ENCODE assay signal across 1 cellular context in the genomic region with DNA sequence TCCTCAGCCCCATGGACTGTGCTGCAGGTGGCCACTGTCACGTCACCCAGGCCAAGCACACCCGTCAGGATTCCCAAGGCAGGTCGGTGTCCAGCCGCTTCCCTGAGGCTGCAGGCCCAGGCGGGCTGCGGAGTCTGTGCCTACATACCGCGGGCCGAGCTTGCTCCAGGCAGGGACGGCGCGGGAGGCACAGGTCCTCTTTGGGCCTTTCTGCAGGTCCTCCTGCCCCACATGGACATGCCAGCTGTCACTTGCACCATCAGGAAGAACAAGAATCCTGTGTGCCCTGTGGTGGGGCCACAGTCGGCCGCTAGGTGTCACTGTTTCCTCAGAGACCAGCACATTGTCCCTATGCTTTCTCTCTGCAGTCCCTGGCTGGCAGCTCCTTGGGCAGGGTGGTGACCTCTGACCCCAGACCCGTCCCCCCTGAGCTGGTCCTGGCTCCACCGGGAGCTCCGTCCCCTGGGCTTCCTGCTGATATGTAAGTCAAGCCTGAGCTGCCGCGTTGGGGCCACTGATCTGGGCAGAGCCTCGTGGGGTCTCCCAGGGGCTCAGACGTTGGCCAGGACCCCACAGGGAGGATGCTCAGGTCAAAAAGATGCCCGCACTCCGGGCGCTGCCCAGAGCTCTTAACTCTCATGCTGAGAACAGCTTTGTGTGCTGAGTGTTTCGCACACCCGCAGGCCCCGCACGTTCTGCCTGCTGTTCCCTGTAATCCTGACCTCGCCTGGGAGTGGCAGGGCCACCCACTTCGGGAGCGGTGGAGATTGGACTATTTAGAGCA.
A peak's percentile ranks its signal among the peaks of the same experiment; 100 is the strongest.
TF ChIP-seq lines count a peak whose summit lies in the region.

No MANE protein-coding gene starts in this region.

TF ChIP-seq in HEK293, 187 proteins besides CTCF, POLR2A, EP300 and RAD21 (continued from another document):
- TF ChIP-seq, protein P1, sequence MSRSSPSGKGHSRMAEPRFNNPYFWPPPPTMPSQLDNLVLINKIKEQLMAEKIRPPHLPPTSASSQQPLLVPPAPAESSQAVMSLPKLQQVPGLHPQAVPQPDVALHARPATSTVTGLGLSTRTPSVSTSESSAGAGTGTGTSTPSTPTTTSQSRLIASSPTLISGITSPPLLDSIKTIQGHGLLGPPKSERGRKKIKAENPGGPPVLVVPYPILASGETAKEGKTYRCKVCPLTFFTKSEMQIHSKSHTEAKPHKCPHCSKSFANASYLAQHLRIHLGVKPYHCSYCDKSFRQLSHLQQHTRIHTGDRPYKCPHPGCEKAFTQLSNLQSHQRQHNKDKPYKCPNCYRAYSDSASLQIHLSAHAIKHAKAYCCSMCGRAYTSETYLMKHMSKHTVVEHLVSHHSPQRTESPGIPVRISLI (tag by site-specific recombination; IDR thresholded peaks at IDR 0.05) = no peak
- 0 out of 2 replicates have a peak, but pooled peaks have one; percentile 19 for TF ChIP-seq GLIS2 (tag by site-specific recombination; IDR thresholded peaks at IDR 0.05)
- TF ChIP-seq, protein P2, sequence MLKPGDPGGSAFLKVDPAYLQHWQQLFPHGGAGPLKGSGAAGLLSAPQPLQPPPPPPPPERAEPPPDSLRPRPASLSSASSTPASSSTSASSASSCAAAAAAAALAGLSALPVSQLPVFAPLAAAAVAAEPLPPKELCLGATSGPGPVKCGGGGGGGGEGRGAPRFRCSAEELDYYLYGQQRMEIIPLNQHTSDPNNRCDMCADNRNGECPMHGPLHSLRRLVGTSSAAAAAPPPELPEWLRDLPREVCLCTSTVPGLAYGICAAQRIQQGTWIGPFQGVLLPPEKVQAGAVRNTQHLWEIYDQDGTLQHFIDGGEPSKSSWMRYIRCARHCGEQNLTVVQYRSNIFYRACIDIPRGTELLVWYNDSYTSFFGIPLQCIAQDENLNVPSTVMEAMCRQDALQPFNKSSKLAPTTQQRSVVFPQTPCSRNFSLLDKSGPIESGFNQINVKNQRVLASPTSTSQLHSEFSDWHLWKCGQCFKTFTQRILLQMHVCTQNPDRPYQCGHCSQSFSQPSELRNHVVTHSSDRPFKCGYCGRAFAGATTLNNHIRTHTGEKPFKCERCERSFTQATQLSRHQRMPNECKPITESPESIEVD (tag by site-specific recombination; IDR thresholded peaks at IDR 0.05) = no peak
- TF ChIP-seq BCL11A (tag by site-specific recombination; IDR thresholded peaks at IDR 0.05; ENCODE audit: low read depth) = 0 out of 2 replicates have a peak, but pooled peaks have one; percentile 41
- no peak for TF ChIP-seq ZNF510 (tag by site-specific recombination; IDR thresholded peaks at IDR 0.05; ENCODE audit: insufficient replicate concordance)
- no peak for TF ChIP-seq EGR2 (tag by site-specific recombination; IDR thresholded peaks at IDR 0.05; ENCODE audit: low read depth)
- TF ChIP-seq ZNF138 (tag by site-specific recombination; IDR thresholded peaks at IDR 0.05; ENCODE audit: borderline replicate concordance) = no peak
- TF ChIP-seq ZNF530 (tag by site-specific recombination; IDR thresholded peaks at IDR 0.05; ENCODE audit: low read depth) = no peak
- no peak for TF ChIP-seq ZNF776 (tag by site-specific recombination; IDR thresholded peaks at IDR 0.05; ENCODE audit: borderline replicate concordance)
- TF ChIP-seq MYNN (tag by site-specific recombination; IDR thresholded peaks at IDR 0.05; ENCODE audit: borderline replicate concordance) = no peak
- TF ChIP-seq, protein P3, sequence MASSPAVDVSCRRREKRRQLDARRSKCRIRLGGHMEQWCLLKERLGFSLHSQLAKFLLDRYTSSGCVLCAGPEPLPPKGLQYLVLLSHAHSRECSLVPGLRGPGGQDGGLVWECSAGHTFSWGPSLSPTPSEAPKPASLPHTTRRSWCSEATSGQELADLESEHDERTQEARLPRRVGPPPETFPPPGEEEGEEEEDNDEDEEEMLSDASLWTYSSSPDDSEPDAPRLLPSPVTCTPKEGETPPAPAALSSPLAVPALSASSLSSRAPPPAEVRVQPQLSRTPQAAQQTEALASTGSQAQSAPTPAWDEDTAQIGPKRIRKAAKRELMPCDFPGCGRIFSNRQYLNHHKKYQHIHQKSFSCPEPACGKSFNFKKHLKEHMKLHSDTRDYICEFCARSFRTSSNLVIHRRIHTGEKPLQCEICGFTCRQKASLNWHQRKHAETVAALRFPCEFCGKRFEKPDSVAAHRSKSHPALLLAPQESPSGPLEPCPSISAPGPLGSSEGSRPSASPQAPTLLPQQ (tag by site-specific recombination; IDR thresholded peaks at IDR 0.05) = no peak
- TF ChIP-seq, protein P4, sequence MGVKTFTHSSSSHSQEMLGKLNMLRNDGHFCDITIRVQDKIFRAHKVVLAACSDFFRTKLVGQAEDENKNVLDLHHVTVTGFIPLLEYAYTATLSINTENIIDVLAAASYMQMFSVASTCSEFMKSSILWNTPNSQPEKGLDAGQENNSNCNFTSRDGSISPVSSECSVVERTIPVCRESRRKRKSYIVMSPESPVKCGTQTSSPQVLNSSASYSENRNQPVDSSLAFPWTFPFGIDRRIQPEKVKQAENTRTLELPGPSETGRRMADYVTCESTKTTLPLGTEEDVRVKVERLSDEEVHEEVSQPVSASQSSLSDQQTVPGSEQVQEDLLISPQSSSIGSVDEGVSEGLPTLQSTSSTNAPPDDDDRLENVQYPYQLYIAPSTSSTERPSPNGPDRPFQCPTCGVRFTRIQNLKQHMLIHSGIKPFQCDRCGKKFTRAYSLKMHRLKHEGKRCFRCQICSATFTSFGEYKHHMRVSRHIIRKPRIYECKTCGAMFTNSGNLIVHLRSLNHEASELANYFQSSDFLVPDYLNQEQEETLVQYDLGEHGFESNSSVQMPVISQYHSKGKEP (tag by site-specific recombination; IDR thresholded peaks at IDR 0.05) = no peak
- TF ChIP-seq, protein P5, sequence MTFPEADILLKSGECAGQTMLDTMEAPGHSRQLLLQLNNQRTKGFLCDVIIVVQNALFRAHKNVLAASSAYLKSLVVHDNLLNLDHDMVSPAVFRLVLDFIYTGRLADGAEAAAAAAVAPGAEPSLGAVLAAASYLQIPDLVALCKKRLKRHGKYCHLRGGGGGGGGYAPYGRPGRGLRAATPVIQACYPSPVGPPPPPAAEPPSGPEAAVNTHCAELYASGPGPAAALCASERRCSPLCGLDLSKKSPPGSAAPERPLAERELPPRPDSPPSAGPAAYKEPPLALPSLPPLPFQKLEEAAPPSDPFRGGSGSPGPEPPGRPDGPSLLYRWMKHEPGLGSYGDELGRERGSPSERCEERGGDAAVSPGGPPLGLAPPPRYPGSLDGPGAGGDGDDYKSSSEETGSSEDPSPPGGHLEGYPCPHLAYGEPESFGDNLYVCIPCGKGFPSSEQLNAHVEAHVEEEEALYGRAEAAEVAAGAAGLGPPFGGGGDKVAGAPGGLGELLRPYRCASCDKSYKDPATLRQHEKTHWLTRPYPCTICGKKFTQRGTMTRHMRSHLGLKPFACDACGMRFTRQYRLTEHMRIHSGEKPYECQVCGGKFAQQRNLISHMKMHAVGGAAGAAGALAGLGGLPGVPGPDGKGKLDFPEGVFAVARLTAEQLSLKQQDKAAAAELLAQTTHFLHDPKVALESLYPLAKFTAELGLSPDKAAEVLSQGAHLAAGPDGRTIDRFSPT (tag by site-specific recombination; IDR thresholded peaks at IDR 0.05) = peak; percentile 68; the same call in 1 of the 2 replicates
- TF ChIP-seq ZNF433 (tag by site-specific recombination; IDR thresholded peaks at IDR 0.05; ENCODE audit: low read depth) = no peak
- TF ChIP-seq ZNF274 (IDR thresholded peaks at IDR 0.05; ENCODE audit: low read length) = no peak
- TF ChIP-seq ZNF274 (tag by site-specific recombination; IDR thresholded peaks at IDR 0.05; ENCODE audit: borderline replicate concordance) = no peak
- peak; percentile 52 for TF ChIP-seq KLF1 (tag by site-specific recombination; IDR thresholded peaks at IDR 0.05)
- no peak for TF ChIP-seq HOXD13 (CRISPR knock-in tag; IDR thresholded peaks at IDR 0.05; ENCODE audit: borderline replicate concordance)
- TF ChIP-seq ZBTB48 (tag by site-specific recombination; IDR thresholded peaks at IDR 0.05) = peak; percentile 35; the same call in 1 of the 2 replicates
- no peak for TF ChIP-seq ZFP41 (tag by site-specific recombination; IDR thresholded peaks at IDR 0.05; ENCODE audit: borderline replicate concordance)
- no peak for TF ChIP-seq YY2 (tag by site-specific recombination; IDR thresholded peaks at IDR 0.05)
- TF ChIP-seq ZNF366 (tag by site-specific recombination; conservative IDR thresholded peaks at IDR 0.05) = no peak
- no peak for TF ChIP-seq ZNF174 (tag by site-specific recombination; IDR thresholded peaks at IDR 0.05)
- TF ChIP-seq ZNF157 (tag by site-specific recombination; IDR thresholded peaks at IDR 0.05) = no peak
- no peak for TF ChIP-seq ZBTB20 (tag by site-specific recombination; IDR thresholded peaks at IDR 0.05)
- TF ChIP-seq ZNF654 (tag by site-specific recombination; IDR thresholded peaks at IDR 0.05; ENCODE audit: low read depth) = peak; percentile 84
- TF ChIP-seq ZBTB8A (tag by site-specific recombination; IDR thresholded peaks at IDR 0.05) = no peak
- TF ChIP-seq, protein P6, sequence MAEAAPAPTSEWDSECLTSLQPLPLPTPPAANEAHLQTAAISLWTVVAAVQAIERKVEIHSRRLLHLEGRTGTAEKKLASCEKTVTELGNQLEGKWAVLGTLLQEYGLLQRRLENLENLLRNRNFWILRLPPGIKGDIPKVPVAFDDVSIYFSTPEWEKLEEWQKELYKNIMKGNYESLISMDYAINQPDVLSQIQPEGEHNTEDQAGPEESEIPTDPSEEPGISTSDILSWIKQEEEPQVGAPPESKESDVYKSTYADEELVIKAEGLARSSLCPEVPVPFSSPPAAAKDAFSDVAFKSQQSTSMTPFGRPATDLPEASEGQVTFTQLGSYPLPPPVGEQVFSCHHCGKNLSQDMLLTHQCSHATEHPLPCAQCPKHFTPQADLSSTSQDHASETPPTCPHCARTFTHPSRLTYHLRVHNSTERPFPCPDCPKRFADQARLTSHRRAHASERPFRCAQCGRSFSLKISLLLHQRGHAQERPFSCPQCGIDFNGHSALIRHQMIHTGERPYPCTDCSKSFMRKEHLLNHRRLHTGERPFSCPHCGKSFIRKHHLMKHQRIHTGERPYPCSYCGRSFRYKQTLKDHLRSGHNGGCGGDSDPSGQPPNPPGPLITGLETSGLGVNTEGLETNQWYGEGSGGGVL (tag by site-specific recombination; IDR thresholded peaks at IDR 0.05) = no peak
- TF ChIP-seq ZNF155 (tag by site-specific recombination; IDR thresholded peaks at IDR 0.05) = no peak
- TF ChIP-seq ZNF791 (tag by site-specific recombination; IDR thresholded peaks at IDR 0.05) = no peak
- TF ChIP-seq, protein P7, sequence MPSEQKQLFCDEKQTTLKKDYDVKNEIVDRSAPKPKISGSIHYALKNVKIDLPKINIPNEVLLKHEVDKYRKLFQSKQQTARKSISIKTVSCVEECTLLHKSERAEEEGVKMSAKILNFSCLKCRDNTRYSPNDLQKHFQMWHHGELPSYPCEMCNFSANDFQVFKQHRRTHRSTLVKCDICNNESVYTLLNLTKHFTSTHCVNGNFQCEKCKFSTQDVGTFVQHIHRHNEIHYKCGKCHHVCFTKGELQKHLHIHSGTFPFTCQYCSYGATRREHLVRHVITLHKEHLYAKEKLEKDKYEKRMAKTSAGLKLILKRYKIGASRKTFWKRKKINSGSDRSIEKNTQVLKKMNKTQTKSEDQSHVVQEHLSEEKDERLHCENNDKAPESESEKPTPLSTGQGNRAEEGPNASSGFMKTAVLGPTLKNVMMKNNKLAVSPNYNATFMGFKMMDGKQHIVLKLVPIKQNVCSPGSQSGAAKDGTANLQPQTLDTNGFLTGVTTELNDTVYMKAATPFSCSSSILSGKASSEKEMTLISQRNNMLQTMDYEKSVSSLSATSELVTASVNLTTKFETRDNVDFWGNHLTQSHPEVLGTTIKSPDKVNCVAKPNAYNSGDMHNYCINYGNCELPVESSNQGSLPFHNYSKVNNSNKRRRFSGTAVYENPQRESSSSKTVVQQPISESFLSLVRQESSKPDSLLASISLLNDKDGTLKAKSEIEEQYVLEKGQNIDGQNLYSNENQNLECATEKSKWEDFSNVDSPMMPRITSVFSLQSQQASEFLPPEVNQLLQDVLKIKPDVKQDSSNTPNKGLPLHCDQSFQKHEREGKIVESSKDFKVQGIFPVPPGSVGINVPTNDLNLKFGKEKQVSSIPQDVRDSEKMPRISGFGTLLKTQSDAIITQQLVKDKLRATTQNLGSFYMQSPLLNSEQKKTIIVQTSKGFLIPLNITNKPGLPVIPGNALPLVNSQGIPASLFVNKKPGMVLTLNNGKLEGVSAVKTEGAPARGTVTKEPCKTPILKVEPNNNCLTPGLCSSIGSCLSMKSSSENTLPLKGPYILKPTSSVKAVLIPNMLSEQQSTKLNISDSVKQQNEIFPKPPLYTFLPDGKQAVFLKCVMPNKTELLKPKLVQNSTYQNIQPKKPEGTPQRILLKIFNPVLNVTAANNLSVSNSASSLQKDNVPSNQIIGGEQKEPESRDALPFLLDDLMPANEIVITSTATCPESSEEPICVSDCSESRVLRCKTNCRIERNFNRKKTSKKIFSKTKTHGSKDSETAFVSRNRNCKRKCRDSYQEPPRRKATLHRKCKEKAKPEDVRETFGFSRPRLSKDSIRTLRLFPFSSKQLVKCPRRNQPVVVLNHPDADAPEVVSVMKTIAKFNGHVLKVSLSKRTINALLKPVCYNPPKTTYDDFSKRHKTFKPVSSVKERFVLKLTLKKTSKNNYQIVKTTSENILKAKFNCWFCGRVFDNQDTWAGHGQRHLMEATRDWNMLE (tag by site-specific recombination; conservative IDR thresholded peaks at IDR 0.05; ENCODE audit: low read depth) = no peak
- TF ChIP-seq ZNF335 (tag by site-specific recombination; conservative IDR thresholded peaks at IDR 0.05) = peak; percentile 41; the same call in 1 of the 2 replicates
- TF ChIP-seq ZNF423 (tag by site-specific recombination; IDR thresholded peaks at IDR 0.05) = no peak
- no peak for TF ChIP-seq ZNF76 (tag by site-specific recombination; IDR thresholded peaks at IDR 0.05; ENCODE audit: borderline replicate concordance, low read depth)
- TF ChIP-seq, protein P8, sequence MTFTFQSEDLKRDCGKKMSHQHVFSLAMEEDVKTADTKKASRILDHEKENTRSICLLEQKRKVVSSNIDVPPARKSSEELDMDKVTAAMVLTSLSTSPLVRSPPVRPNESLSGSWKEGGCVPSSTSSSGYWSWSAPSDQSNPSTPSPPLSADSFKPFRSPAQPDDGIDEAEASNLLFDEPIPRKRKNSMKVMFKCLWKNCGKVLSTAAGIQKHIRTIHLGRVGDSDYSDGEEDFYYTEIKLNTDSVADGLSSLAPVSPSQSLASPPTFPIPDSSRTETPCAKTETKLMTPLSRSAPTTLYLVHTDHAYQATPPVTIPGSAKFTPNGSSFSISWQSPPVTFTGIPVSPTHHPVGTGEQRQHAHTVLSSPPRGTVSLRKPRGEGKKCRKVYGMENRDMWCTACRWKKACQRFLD (tag by site-specific recombination; IDR thresholded peaks at IDR 0.05) = no peak
- no peak for TF ChIP-seq ZNF311 (tag by site-specific recombination; IDR thresholded peaks at IDR 0.05; ENCODE audit: borderline replicate concordance)
TF ChIP-seq in HEK293: peak in this region for 9.
